ENCODE assay signal across 9 cellular contexts in genomic region chr10:120975072-120975910, GRCh38.
"Had no signal": no experiment of that assay in that cellular context is flagged by ENCODE, and none has a peak within 500 bp of the region (broad histone marks: within the 10 kb centered on the region; RNA-seq: fewer than 3 reads in every experiment).

No MANE protein-coding gene starts in this region.

- H3K4me3 Mint-ChIP-seq: GM23338 had no signal

- H3K27ac Mint-ChIP-seq: GM23338 had no signal

- H3K4me2 ChIP-seq: GM23338 had no signal

- H3K27ac ChIP-seq: HL-60 had no signal

- H3K4me3 ChIP-seq: GM23338, HAP-1, K562 had no signal

- FAIRE-seq: H1, K562 had no signal

- H2AFZ ChIP-seq: GM23338 had no signal

- ATAC-seq: GM23338, HCT116, K562 had no signal

- H3K36me3 ChIP-seq: HAP-1 had no signal

- DNase-seq: H7, IMR-90, KG1 had no signal
